In the genomic region with DNA sequence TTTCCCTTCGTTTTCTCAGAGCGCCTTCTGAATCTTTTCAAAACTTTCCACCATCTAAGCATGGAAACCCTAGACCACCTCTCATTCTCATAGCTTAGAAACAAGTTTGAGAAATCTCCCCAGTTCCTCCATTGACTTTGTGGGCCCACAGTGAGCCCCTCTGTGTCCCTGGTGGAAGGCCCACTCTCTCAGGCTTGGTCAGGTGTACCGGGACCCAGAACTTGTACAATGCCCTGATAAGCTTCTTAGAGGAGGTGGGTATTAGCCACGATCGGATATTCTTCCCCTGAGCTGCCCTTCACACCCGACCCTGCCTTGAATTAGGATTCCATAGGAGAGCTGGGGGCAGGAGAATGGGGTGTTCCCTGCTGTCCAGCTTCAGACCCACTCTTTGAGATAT, we compare ENCODE assay signal across 13 cellular contexts.
"Had no signal": no experiment of that assay in that cellular context is flagged by ENCODE, and none has a peak within 500 bp of the region (broad histone marks: within the 10 kb centered on the region; RNA-seq: fewer than 3 reads in every experiment).

A gene (plus strand): TSS at position 301 of the 400 bp plus-strand sequence. CDS start 2,143 bp downstream, outside the sequence.

- H3K4me3 ChIP-seq: coronary artery, skin epidermis, stomach had no signal

- H3K27me3 Mint-ChIP-seq: T-cell had no signal

- H3K36me3 Mint-ChIP-seq: natural killer cell had no signal

- H3K4me1 Mint-ChIP-seq: natural killer cell, T-cell had no signal

- H3K9me3 ChIP-seq: stomach had no signal

- DNase-seq: activated CD4-positive, alpha-beta T cell treated with anti-CD3 and anti-CD28 coated beads for 4 hours; activated CD8-positive, alpha-beta T cell treated with anti-CD3 and anti-CD28 coated beads, Interleukin-2, amount 10 ng/mL, durations not matched to agents 7 days and 5 days; activated naive CD4-positive, alpha-beta T cell; effector CD8-positive, alpha-beta T cell; hypothalamus; natural killer cell; stomach; T-cell had no signal

- H3K27me3 ChIP-seq: stomach had no signal

- H3K27ac Mint-ChIP-seq: activated CD8-positive, alpha-beta T cell treated with anti-CD3 and anti-CD28 coated beads, Interleukin-2, amount 10 ng/mL, durations not matched to agents 7 days and 5 days; activated T-helper 1 cell treated with anti-CD3 and anti-CD28 coated beads, Interleukin-12 subunit alpha, Interleukin-12 subunit beta, Interleukin-2, Interleukin-4 antibody, amounts not matched to agents 30 ng/mL and 10 ng/mL and 1 ng/mL, durations not matched to agents 14 hours and 24 hours and 36 hours; natural killer cell; T-cell had no signal

- H3K4me3 Mint-ChIP-seq: activated CD8-positive, alpha-beta T cell treated with anti-CD3 and anti-CD28 coated beads, Interleukin-2, amount 10 ng/mL, durations not matched to agents 7 days and 5 days; activated T-helper 1 cell treated with anti-CD3 and anti-CD28 coated beads, Interleukin-12 subunit alpha, Interleukin-12 subunit beta, Interleukin-2, Interleukin-4 antibody, amounts not matched to agents 30 ng/mL and 10 ng/mL and 1 ng/mL, durations not matched to agents 14 hours and 24 hours and 36 hours; natural killer cell; T-cell had no signal

- H3K27ac ChIP-seq: coronary artery, epithelial cell of prostate, skin epidermis, stomach, VCaP had no signal

- H3K4me1 ChIP-seq: stomach had no signal

- ATAC-seq: activated CD8-positive, alpha-beta T cell treated with anti-CD3 and anti-CD28 coated beads, Interleukin-2, amount 10 ng/mL, durations not matched to agents 7 days and 5 days; natural killer cell; T-cell had no signal

- H3K9me3 Mint-ChIP-seq: activated T-helper 1 cell treated with anti-CD3 and anti-CD28 coated beads, Interleukin-12 subunit alpha, Interleukin-12 subunit beta, Interleukin-2, Interleukin-4 antibody, amounts not matched to agents 30 ng/mL and 10 ng/mL and 1 ng/mL, durations not matched to agents 14 hours and 24 hours and 36 hours; natural killer cell; T-cell had no signal
